In genomic region chr5:135149956-135150723, GRCh38 we compare ENCODE assay signal across 1 cellular context.
TF ChIP-seq lines count a peak whose summit lies in the region.

No MANE protein-coding gene starts in this region.

TF ChIP-seq in WTC11, 78 proteins besides CTCF, POLR2A, EP300 and RAD21 (continued from another document):
- TF ChIP-seq ATF6 (CRISPR knock-in tag; IDR thresholded peaks at IDR 0.05) (no peak), NR2C2 (CRISPR knock-in tag; IDR thresholded peaks at IDR 0.05) (no peak), IRF2 (CRISPR knock-in tag; IDR thresholded peaks at IDR 0.05; ENCODE audit: borderline replicate concordance, low read depth) (no peak), ZMAT4 (CRISPR knock-in tag; IDR thresholded peaks at IDR 0.05) (no peak), GRHL2 (CRISPR knock-in tag; IDR thresholded peaks at IDR 0.05; ENCODE audit: insufficient replicate concordance, severe bottlenecking) (no peak), ESRRA (CRISPR knock-in tag; IDR thresholded peaks at IDR 0.05; ENCODE audit: borderline replicate concordance) (no peak)
